ENCODE assay signal across 2 cellular contexts in genomic region chr4:111880116-111880515, GRCh38.
TF ChIP-seq lines count a peak whose summit lies in the region.

No MANE protein-coding gene starts in this region.

TF ChIP-seq in HCT116, 20 proteins besides CTCF, POLR2A, EP300 and RAD21 (continued from another document):
- no peak for TF ChIP-seq REST (IDR thresholded peaks at IDR 0.05; ENCODE audit: low read depth)

TF ChIP-seq in HepG2, 621 proteins besides CTCF, POLR2A, EP300 and RAD21 (continued from another document):
- no peak for TF ChIP-seq YY1 (IDR thresholded peaks at IDR 0.05; ENCODE audit: insufficient read depth, insufficient replicate concordance, low read depth, low read length)
- no peak for TF ChIP-seq NR2F6 (IDR thresholded peaks at IDR 0.05)
- no peak for TF ChIP-seq NR2F6 (CRISPR knock-in tag; IDR thresholded peaks at IDR 0.05)
- no peak for TF ChIP-seq ZNF431 (CRISPR knock-in tag; IDR thresholded peaks at IDR 0.05; ENCODE audit: borderline replicate concordance, low read depth)
- no peak for TF ChIP-seq HMG20A (CRISPR knock-in tag; IDR thresholded peaks at IDR 0.05; ENCODE audit: borderline replicate concordance)
- TF ChIP-seq ZNF180 (CRISPR knock-in tag; IDR thresholded peaks at IDR 0.05; ENCODE audit: borderline replicate concordance, low read depth): no peak
- no peak for TF ChIP-seq THRA (CRISPR knock-in tag; IDR thresholded peaks at IDR 0.05; ENCODE audit: borderline replicate concordance)
- TF ChIP-seq KAT8 (CRISPR knock-in tag; IDR thresholded peaks at IDR 0.05): no peak
- no peak for TF ChIP-seq NR0B2 (CRISPR knock-in tag; IDR thresholded peaks at IDR 0.05)
